Comparison of ENCODE assay signal across 8 cellular contexts in the genomic region with DNA sequence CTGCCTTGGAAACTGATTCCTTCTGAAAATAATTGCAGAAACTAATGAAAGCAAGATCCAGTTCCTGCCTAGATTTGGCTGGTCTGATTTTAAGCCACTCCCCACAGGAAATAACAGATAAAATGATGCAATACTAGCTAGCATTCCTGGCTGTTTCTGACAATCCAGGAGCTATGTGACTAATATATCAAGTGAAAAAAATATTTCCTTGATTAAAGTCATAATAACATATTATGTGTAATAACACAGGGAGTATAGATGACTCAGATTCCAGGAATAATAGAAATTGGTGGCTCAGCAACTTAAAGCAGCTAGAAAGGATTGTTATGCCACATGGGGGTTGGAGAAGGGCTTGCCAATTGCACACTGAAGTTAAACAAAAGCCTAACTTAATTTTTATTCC.
DNase-seq lines count a peak whose midpoint lies in the region; ATAC-seq and TF ChIP-seq lines count a peak whose summit lies in the region.

No MANE protein-coding gene starts in this region.

- no peaks in the 10 kb centered on the region for H3K27me3 Mint-ChIP-seq in stimulated activated memory B cell treated with anti-CD40 and anti-IgM and Interleukin-4, amounts not matched to agents 10 μg/mL and 1 μg/mL and 100 μg/mL, for 72 hours

- H3K27ac Mint-ChIP-seq in stimulated activated memory B cell treated with anti-CD40 and anti-IgM and Interleukin-4, amounts not matched to agents 10 μg/mL and 1 μg/mL and 100 μg/mL, for 72 hours = no peak overlapping the region

- no peak for TF ChIP-seq POLR2A in Peyer's patch (IDR thresholded peaks at IDR 0.05)

- H3K4me3 Mint-ChIP-seq in stimulated activated memory B cell treated with anti-CD40 and anti-IgM and Interleukin-4, amounts not matched to agents 10 μg/mL and 1 μg/mL and 100 μg/mL, for 72 hours = no peak overlapping the region

- no peak for TF ChIP-seq CTCF in Peyer's patch (IDR thresholded peaks at IDR 0.05)

- peak; percentile 96 for ATAC-seq in SK-N-SH treated with all-trans-retinoic acid at 6 μM for 48 hours
- ATAC-seq in stimulated activated memory B cell treated with anti-CD40 and anti-IgM and Interleukin-4, amounts not matched to agents 10 μg/mL and 1 μg/mL and 100 μg/mL, for 72 hours = no peak

- H3K4me1 ChIP-seq in Peyer's patch = peaks cover 0 to 7% (median 0%) of the 10 kb centered on the region in 4 donors

- H3K4me1 Mint-ChIP-seq in stimulated activated memory B cell treated with anti-CD40 and anti-IgM and Interleukin-4, amounts not matched to agents 10 μg/mL and 1 μg/mL and 100 μg/mL, for 72 hours = no peaks in the 10 kb centered on the region

- H3K4me3 ChIP-seq in Peyer's patch = no peak overlapping the region

- no peaks in the 10 kb centered on the region for H3K9me3 ChIP-seq in Peyer's patch

- H3K9me3 Mint-ChIP-seq in stimulated activated memory B cell treated with anti-CD40 and anti-IgM and Interleukin-4, amounts not matched to agents 10 μg/mL and 1 μg/mL and 100 μg/mL, for 72 hours = no peaks in the 10 kb centered on the region

- DNase-seq in GM04504 (ENCODE audit: low read depth) (peak; percentile 93), foreskin melanocyte (peak; percentile 80), pulmonary artery endothelial cell (ENCODE audit: low read depth, low spot score) (peak; percentile 90), Peyer's patch (no peak), NOMO-1 treated with dmso at 0.1 percent for 144 hours (lab: John Stamatoyannopoulos, UW; ENCODE audit: unreplicated experiment) (no peak)
- no peak for DNase-seq in activated CD4-positive, alpha-beta T cell treated with anti-CD3 and anti-CD28 coated beads for 1 hour

- H3K27me3 ChIP-seq in Peyer's patch = no peaks in the 10 kb centered on the region

- H3K36me3 ChIP-seq in Peyer's patch = no peaks in the 10 kb centered on the region

- H3K36me3 Mint-ChIP-seq in stimulated activated memory B cell treated with anti-CD40 and anti-IgM and Interleukin-4, amounts not matched to agents 10 μg/mL and 1 μg/mL and 100 μg/mL, for 72 hours = no peaks in the 10 kb centered on the region

- peak overlapping the region in 1 of 4 donors; percentile 36 for H3K27ac ChIP-seq in Peyer's patch

TF ChIP-seq in SK-N-SH treated with all-trans-retinoic acid at 6 μM for 48 hours, 23 proteins besides CTCF, POLR2A, EP300 and RAD21:
- TF ChIP-seq ZNF565 (CRISPR knock-in tag; conservative IDR thresholded peaks at IDR 0.05; ENCODE audit: low read depth) = no peak
- peak; percentile 23; the same call in 1 of the 2 replicates for TF ChIP-seq ZFP3 (CRISPR knock-in tag; IDR thresholded peaks at IDR 0.05)
- no peak for TF ChIP-seq TOX (CRISPR knock-in tag; IDR thresholded peaks at IDR 0.05; ENCODE audit: borderline replicate concordance)
- TF ChIP-seq ISL1 (CRISPR knock-in tag; IDR thresholded peaks at IDR 0.05) = peak; percentile 85
- no peak for TF ChIP-seq PPARA (CRISPR knock-in tag; IDR thresholded peaks at IDR 0.05; ENCODE audit: borderline replicate concordance)
- TF ChIP-seq, protein P1, sequence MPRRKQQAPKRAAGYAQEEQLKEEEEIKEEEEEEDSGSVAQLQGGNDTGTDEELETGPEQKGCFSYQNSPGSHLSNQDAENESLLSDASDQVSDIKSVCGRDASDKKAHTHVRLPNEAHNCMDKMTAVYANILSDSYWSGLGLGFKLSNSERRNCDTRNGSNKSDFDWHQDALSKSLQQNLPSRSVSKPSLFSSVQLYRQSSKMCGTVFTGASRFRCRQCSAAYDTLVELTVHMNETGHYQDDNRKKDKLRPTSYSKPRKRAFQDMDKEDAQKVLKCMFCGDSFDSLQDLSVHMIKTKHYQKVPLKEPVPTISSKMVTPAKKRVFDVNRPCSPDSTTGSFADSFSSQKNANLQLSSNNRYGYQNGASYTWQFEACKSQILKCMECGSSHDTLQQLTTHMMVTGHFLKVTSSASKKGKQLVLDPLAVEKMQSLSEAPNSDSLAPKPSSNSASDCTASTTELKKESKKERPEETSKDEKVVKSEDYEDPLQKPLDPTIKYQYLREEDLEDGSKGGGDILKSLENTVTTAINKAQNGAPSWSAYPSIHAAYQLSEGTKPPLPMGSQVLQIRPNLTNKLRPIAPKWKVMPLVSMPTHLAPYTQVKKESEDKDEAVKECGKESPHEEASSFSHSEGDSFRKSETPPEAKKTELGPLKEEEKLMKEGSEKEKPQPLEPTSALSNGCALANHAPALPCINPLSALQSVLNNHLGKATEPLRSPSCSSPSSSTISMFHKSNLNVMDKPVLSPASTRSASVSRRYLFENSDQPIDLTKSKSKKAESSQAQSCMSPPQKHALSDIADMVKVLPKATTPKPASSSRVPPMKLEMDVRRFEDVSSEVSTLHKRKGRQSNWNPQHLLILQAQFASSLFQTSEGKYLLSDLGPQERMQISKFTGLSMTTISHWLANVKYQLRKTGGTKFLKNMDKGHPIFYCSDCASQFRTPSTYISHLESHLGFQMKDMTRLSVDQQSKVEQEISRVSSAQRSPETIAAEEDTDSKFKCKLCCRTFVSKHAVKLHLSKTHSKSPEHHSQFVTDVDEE (CRISPR knock-in tag; IDR thresholded peaks at IDR 0.05) = no peak
- no peak for TF ChIP-seq ZFP30 (CRISPR knock-in tag; IDR thresholded peaks at IDR 0.05)

Comparison
In these comparisons a context has a peak if more than half of its experiments do, and no peak if none do; other contexts are left out.
1. DNase-seq: peak in GM04504 (single experiment), foreskin melanocyte (single experiment) and pulmonary artery endothelial cell (single experiment); none in Peyer's patch (0 of 3), activated CD4-positive, alpha-beta T cell treated with anti-CD3 and anti-CD28 coated beads for 1 hour (single experiment) and NOMO-1 treated with dmso at 0.1 percent for 144 hours (single experiment).